Comparison of ENCODE assay signal across 9 cellular contexts in the genomic region with DNA sequence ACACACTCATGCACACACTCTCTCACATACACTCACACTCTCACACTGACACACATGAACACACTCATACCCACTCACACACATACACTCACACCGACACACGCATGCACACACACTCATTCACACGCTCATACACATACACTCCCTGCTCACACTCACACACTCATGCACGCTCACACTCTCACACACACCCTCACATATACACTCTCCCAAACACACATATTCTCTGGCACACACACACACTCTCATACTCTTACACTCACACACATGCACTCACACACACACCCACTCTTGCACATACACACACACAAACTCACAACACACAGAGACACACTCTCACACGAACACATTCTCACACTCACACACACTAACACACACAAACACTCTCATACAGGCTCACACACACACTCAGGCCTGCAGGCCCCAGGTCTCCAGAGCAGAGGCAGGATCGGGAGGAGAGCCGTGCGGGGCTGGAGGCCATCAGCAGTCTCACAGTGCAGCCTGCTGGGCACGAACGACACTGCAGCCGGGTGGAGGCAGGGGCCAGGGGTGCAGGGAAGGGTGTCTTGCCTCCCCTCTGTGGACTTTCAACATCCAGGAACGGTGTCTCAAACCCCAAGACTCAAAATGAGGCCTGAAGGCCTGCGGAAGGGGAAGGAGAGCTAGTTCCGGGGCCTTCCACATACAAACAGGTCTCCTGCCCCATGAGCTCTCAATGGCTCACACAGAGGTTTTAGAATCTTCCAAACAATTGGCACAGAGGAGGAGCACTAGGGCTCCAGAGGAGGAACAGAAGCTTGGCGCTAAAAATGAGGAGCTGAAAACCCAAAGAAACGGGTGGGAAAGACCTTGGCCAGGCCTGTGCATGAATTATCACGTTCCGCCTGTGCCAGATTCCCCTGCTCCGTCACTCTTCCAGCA.
DNase-seq lines count a peak whose midpoint lies in the region; ATAC-seq and TF ChIP-seq lines count a peak whose summit lies in the region.
"Had no signal": no experiment of that assay in that cellular context is flagged by ENCODE, and none has a peak within 500 bp of the region (broad histone marks: within the 10 kb centered on the region; RNA-seq: fewer than 3 reads in every experiment).

No MANE protein-coding gene starts in this region.

- WGBS in prostate gland = 70% methylated on average over 19 of the region's 19 CpGs

- H3K9me3 ChIP-seq in prostate gland = no peaks in the 10 kb centered on the region
- H3K9me3 ChIP-seq in CD4-positive, alpha-beta memory T cell (ENCODE audit: control insufficient read depth in 1 of 2, low read length in 2 of 2) = no peaks in the 10 kb centered on the region

- TF ChIP-seq POLR2A in prostate gland (IDR thresholded peaks at IDR 0.05) = no peak

- H3K4me1 Mint-ChIP-seq in activated CD4-positive, alpha-beta T cell treated with anti-CD3 and anti-CD28 coated beads for 36 hours = no peaks in the 10 kb centered on the region
- no peaks in the 10 kb centered on the region for H3K4me1 Mint-ChIP-seq in CD4-positive, alpha-beta memory T cell
- H3K4me1 Mint-ChIP-seq: natural killer cell had no signal

- TF ChIP-seq CTCF in prostate gland (IDR thresholded peaks at IDR 0.05) = peak; percentile 11 to 61 (median 40)

- H3K36me3 Mint-ChIP-seq in activated CD4-positive, alpha-beta T cell treated with anti-CD3 and anti-CD28 coated beads for 36 hours (ENCODE audit: low read depth) = no peaks in the 10 kb centered on the region
- no peaks in the 10 kb centered on the region for H3K36me3 Mint-ChIP-seq in CD4-positive, alpha-beta memory T cell
- H3K36me3 Mint-ChIP-seq: natural killer cell had no signal

- no peak overlapping the region for H3K4me3 Mint-ChIP-seq in activated CD4-positive, alpha-beta T cell treated with anti-CD3 and anti-CD28 coated beads for 36 hours
- H3K4me3 Mint-ChIP-seq in CD4-positive, alpha-beta memory T cell = no peak overlapping the region
- H3K4me3 Mint-ChIP-seq: natural killer cell had no signal

- no peaks in the 10 kb centered on the region for H3K9me3 Mint-ChIP-seq in activated CD4-positive, alpha-beta T cell treated with anti-CD3 and anti-CD28 coated beads for 36 hours (ENCODE audit: low read depth)
- no peaks in the 10 kb centered on the region for H3K9me3 Mint-ChIP-seq in CD4-positive, alpha-beta memory T cell
- H3K9me3 Mint-ChIP-seq: natural killer cell had no signal

- DNase-seq in activated CD4-positive, alpha-beta T cell treated with anti-CD3 and anti-CD28 coated beads for 36 hours = peak; percentile 64
- no peak for DNase-seq in activated CD4-positive, alpha-beta T cell treated with anti-CD3 and anti-CD28 coated beads, Interleukin-2, amount 50 U/mL, for 4 hours
- DNase-seq in NCI-H345 (lab: John Stamatoyannopoulos, UW) (peak; percentile 12), prostate gland (ENCODE audit: low spot score) (no peak), NCI-H226 (no peak)
- no peak for DNase-seq in CD4-positive, alpha-beta memory T cell
- DNase-seq: natural killer cell had no signal

- CTCF ChIA-PET in activated CD4-positive, alpha-beta T cell treated with anti-CD3 and anti-CD28 coated beads for 36 hours (lab: Charles Lee) = interaction anchor here (0.6 to 0.9 kb wide), 4 partner anchors 11 to 232 kb away, joined by 3 to 4 read pairs (median 3); no protein-coding TSS in a partner anchor
- CTCF ChIA-PET in CD4-positive, alpha-beta memory T cell (lab: Charles Lee; ENCODE audit: partially characterized antibody) = no interaction called here

- no peak overlapping the region for H3K27ac ChIP-seq in prostate gland
- no peak overlapping the region for H3K27ac ChIP-seq in CD4-positive, alpha-beta memory T cell (ENCODE audit: low read depth, low read length)

- intact Hi-C loops in activated CD4-positive, alpha-beta T cell treated with anti-CD3 and anti-CD28 coated beads for 36 hours (cut with DNase I, micrococcal nuclease) = loop anchor here in 1 of 2 experiments (1.0 to 5.0 kb wide), 2 partner anchors 50 to 369 kb away; no protein-coding TSS in a partner anchor
- intact Hi-C loops in prostate gland (cut with DNase I) = loop anchor here (5.0 kb wide), 1 partner anchor 369 kb away; no protein-coding TSS in a partner anchor
- intact Hi-C loops in CD4-positive, alpha-beta memory T cell (cut with micrococcal nuclease) = no loop called here

- no peaks in the 10 kb centered on the region for H3K36me3 ChIP-seq in prostate gland
- H3K36me3 ChIP-seq in CD4-positive, alpha-beta memory T cell (ENCODE audit: insufficient read depth, low read length) = no peaks in the 10 kb centered on the region

- no peak overlapping the region for H3K27ac Mint-ChIP-seq in activated CD4-positive, alpha-beta T cell treated with anti-CD3 and anti-CD28 coated beads for 36 hours
- H3K27ac Mint-ChIP-seq in CD4-positive, alpha-beta memory T cell = no peak overlapping the region
- H3K27ac Mint-ChIP-seq: natural killer cell had no signal

- H3K27me3 ChIP-seq in prostate gland (replicated peaks; ENCODE audit: insufficient read depth) = no peaks in the 10 kb centered on the region
- no peaks in the 10 kb centered on the region for H3K27me3 ChIP-seq in CD4-positive, alpha-beta memory T cell (ENCODE audit: insufficient read depth, low read length)

- peaks cover 3% of the 10 kb centered on the region for H3K27me3 Mint-ChIP-seq in activated CD4-positive, alpha-beta T cell treated with anti-CD3 and anti-CD28 coated beads for 36 hours
- peaks cover 7% of the 10 kb centered on the region in 2 donors for H3K27me3 Mint-ChIP-seq in CD4-positive, alpha-beta memory T cell

- no peaks in the 10 kb centered on the region for H3K4me1 ChIP-seq in prostate gland (replicated peaks)
- no peaks in the 10 kb centered on the region for H3K4me1 ChIP-seq in CD4-positive, alpha-beta memory T cell (ENCODE audit: insufficient read depth, low read length)

- H3K4me3 ChIP-seq in prostate gland = no peak overlapping the region
- H3K4me3 ChIP-seq in CD4-positive, alpha-beta memory T cell (ENCODE audit: low read length in 2 of 2) = no peak overlapping the region

- POLR2A ChIA-PET in activated CD4-positive, alpha-beta T cell treated with anti-CD3 and anti-CD28 coated beads for 36 hours (lab: Charles Lee) = no interaction called here
- POLR2A ChIA-PET in CD4-positive, alpha-beta memory T cell (lab: Charles Lee; ENCODE audit: partially characterized antibody) = no interaction called here

- ATAC-seq in activated CD4-positive, alpha-beta T cell treated with anti-CD3 and anti-CD28 coated beads for 36 hours = peak; percentile 57
- ATAC-seq in esophagus mucosa (peak; percentile 80), HG02938 (IDR thresholded peaks at IDR 0.05; ENCODE audit: unreplicated experiment) (no peak)

Comparison
In these comparisons a context has a peak if more than half of its experiments do, and no peak if none do; other contexts are left out.
1. DNase-seq: peak in activated CD4-positive, alpha-beta T cell treated with anti-CD3 and anti-CD28 coated beads for 36 hours (single experiment) and NCI-H345 (single experiment); none in activated CD4-positive, alpha-beta T cell treated with anti-CD3 and anti-CD28 coated beads, Interleukin-2, amount 50 U/mL, for 4 hours (0 of 2), prostate gland (single experiment), CD4-positive, alpha-beta memory T cell (0 of 5) and NCI-H226 (single experiment).